ENCODE assay signal across 23 cellular contexts in the genomic region with DNA sequence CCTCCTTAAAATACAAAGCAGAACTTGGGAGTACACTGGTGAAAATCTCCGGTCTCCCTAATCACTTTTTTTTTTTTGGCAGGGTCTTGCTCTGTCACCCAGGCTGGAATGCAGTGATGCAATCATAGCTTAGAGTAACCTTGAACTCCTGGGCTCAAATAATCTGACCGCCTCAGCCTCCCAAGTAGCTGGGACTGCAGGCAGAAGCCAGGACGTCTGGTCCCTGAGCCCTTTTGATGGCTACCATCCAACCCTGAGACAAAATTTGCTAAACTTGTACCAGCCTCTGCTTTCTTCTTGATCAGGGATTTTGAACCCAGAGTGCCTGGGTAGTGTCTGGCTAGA. TPM values are rescaled to one million over a fixed set of nuclear protein-coding genes. Genes with fewer than 3 reads are reported as not detected.
A peak's percentile ranks its signal among the peaks of the same experiment; 100 is the strongest.
DNase-seq lines count a peak whose midpoint lies in the region; ATAC-seq, FAIRE-seq and TF ChIP-seq lines count a peak whose summit lies in the region.
"Had no signal": no experiment of that assay in that cellular context is flagged by ENCODE, and none has a peak within 500 bp of the region (broad histone marks: within the 10 kb centered on the region; RNA-seq: fewer than 3 reads in every experiment).

No MANE protein-coding gene starts in this region.

- intact Hi-C loops in pancreas (cut with DNase I) = no loop called here
- intact Hi-C loops in activated naive CD4-positive, alpha-beta T cell treated with anti-CD3 and anti-CD28 coated beads for 36 hours (cut with micrococcal nuclease) = no loop called here

- no peak overlapping the region for H3K27ac Mint-ChIP-seq in activated naive CD8-positive, alpha-beta T cell treated with anti-CD3 and anti-CD28 coated beads for 36 hours
- H3K27ac Mint-ChIP-seq in activated naive CD4-positive, alpha-beta T cell treated with anti-CD3 and anti-CD28 coated beads for 36 hours = no peak overlapping the region
- H3K27ac Mint-ChIP-seq: B cell; dendritic cell treated with granulocyte-macrophage colony-stimulating factor and Interleukin-4, amounts not matched to agents 40 ng/mL and 50 ng/mL, for 4 days; natural killer cell treated with Interleukin-12 subunit alpha and Interleukin-12 subunit beta and Interleukin-15 and Interleukin-18, amount 100 ng/mL, for 72 hours had no signal

- H3K27me3 Mint-ChIP-seq in activated naive CD8-positive, alpha-beta T cell treated with anti-CD3 and anti-CD28 coated beads for 36 hours = peaks cover 46% of the 10 kb centered on the region
- H3K27me3 Mint-ChIP-seq in activated naive CD4-positive, alpha-beta T cell treated with anti-CD3 and anti-CD28 coated beads for 36 hours (ENCODE audit: low read depth) = peaks cover 21% of the 10 kb centered on the region

- no peak overlapping the region for H3K4me3 Mint-ChIP-seq in activated naive CD8-positive, alpha-beta T cell treated with anti-CD3 and anti-CD28 coated beads for 36 hours
- no peak overlapping the region for H3K4me3 Mint-ChIP-seq in activated naive CD4-positive, alpha-beta T cell treated with anti-CD3 and anti-CD28 coated beads for 36 hours
- H3K4me3 Mint-ChIP-seq: activated T-cell treated with anti-CD3 and anti-CD28 coated beads, Interleukin-2, amount 50 U/mL, for 4 hours; B cell; dendritic cell treated with granulocyte-macrophage colony-stimulating factor and Interleukin-4, amounts not matched to agents 40 ng/mL and 50 ng/mL, for 4 days; natural killer cell treated with Interleukin-12 subunit alpha and Interleukin-12 subunit beta and Interleukin-15 and Interleukin-18, amount 100 ng/mL, for 72 hours had no signal

- H4K20me1 ChIP-seq in GM23248 (ENCODE audit: insufficient read depth) = no peaks in the 10 kb centered on the region

- H3K4me3 ChIP-seq in GM23248 (no peak overlapping the region), fibroblast of mammary gland (ENCODE audit: control insufficient read depth, low read depth, low read length) (no peak overlapping the region), pancreas (no peak overlapping the region)
- H3K4me3 ChIP-seq: right atrium auricular region had no signal

- H3K9me2 ChIP-seq in GM23248 (ENCODE audit: insufficient read depth) = no peaks in the 10 kb centered on the region

- no peaks in the 10 kb centered on the region for H3F3A ChIP-seq in GM23248 (ENCODE audit: insufficient read depth)

- no peak for FAIRE-seq in pancreas (lab: Jason Lieb, UNC)
- FAIRE-seq: D721Med, RCC 7860 had no signal

- no peaks in the 10 kb centered on the region for H3K79me2 ChIP-seq in GM23248 (ENCODE audit: insufficient read depth)

- no peaks in the 10 kb centered on the region for H3K36me3 ChIP-seq in GM23248 (ENCODE audit: low read depth)
- no peaks in the 10 kb centered on the region for H3K36me3 ChIP-seq in pancreas
- H3K36me3 ChIP-seq: right atrium auricular region had no signal

- no peak overlapping the region for H3K27ac ChIP-seq in GM23248
- H3K27ac ChIP-seq in pancreas = no peak overlapping the region
- H3K27ac ChIP-seq: right atrium auricular region had no signal

- DNase-seq in GM23248 (peak; percentile 41), RPMI7951 (ENCODE audit: low read depth) (peak; percentile 16), fibroblast of mammary gland (ENCODE audit: low read depth) (peak; percentile 18), pancreas (peak in 2 of 6 donors; percentile 25 to 43), retina (no peak), DMS79 (lab: John Stamatoyannopoulos, UW) (no peak)
- DNase-seq in activated naive CD8-positive, alpha-beta T cell treated with anti-CD3 and anti-CD28 coated beads for 36 hours = no peak
- no peak for DNase-seq in activated naive CD4-positive, alpha-beta T cell treated with anti-CD3 and anti-CD28 coated beads for 36 hours
- DNase-seq: activated CD4-positive, alpha-beta T cell treated with anti-CD3 and anti-CD28 coated beads, Interleukin-2, amount 50 U/mL, for 4 hours; activated T-cell treated with anti-CD3 and anti-CD28 coated beads, Interleukin-2, amount 50 U/mL, for 4 hours; hippocampal formation; NCI-H1048; NCI-H774; stimulated activated CD4-positive, alpha-beta T cell treated with anti-CD3 and anti-CD28 coated beads, Interleukin-1b, Interleukin-23, amount 100 ng/mL, for 48 hours; substantia nigra had no signal

- 0 out of 2 replicates have a peak, but pooled peaks cover 4% of the 10 kb centered on the region for H3K4me1 ChIP-seq in GM23248 (ENCODE audit: insufficient read depth)
- peaks cover 0 to 5% (median 4%) of the 10 kb centered on the region in 3 donors for H3K4me1 ChIP-seq in pancreas
- H3K4me1 ChIP-seq: right atrium auricular region had no signal

- no peak overlapping the region for H2AFZ ChIP-seq in GM23248

- no peaks in the 10 kb centered on the region for H3K9me3 Mint-ChIP-seq in activated naive CD8-positive, alpha-beta T cell treated with anti-CD3 and anti-CD28 coated beads for 36 hours
- H3K9me3 Mint-ChIP-seq in activated naive CD4-positive, alpha-beta T cell treated with anti-CD3 and anti-CD28 coated beads for 36 hours = no peaks in the 10 kb centered on the region
- H3K9me3 Mint-ChIP-seq: activated T-cell treated with anti-CD3 and anti-CD28 coated beads, Interleukin-2, amount 50 U/mL, for 4 hours; dendritic cell treated with granulocyte-macrophage colony-stimulating factor and Interleukin-4, amounts not matched to agents 40 ng/mL and 50 ng/mL, for 4 days; natural killer cell treated with Interleukin-12 subunit alpha and Interleukin-12 subunit beta and Interleukin-15 and Interleukin-18, amount 100 ng/mL, for 72 hours had no signal

- H3K27me3 ChIP-seq in GM23248 (replicated peaks; ENCODE audit: insufficient read depth) (peaks cover 20% of the 10 kb centered on the region), pancreas (peaks cover 0 to 9% (median 0%) of the 10 kb centered on the region in 4 donors)

- H3K9ac ChIP-seq in GM23248 = no peak overlapping the region

- no peak for TF ChIP-seq CTCF in fibroblast of mammary gland (conservative IDR thresholded peaks at IDR 0.05; ENCODE audit: control insufficient read depth, insufficient read depth, low read depth, low read length)
- no peak for TF ChIP-seq CTCF in pancreas (IDR thresholded peaks at IDR 0.05)

- ATAC-seq in pancreas = peak; percentile 72 to 94 (median 84)
- ATAC-seq: activated T-cell treated with anti-CD3 and anti-CD28 coated beads, Interleukin-2, amount 50 U/mL, for 4 hours; natural killer cell treated with Interleukin-12 subunit alpha and Interleukin-12 subunit beta and Interleukin-15 and Interleukin-18, amount 100 ng/mL, for 72 hours had no signal

- 26 to 32% methylated on average over 3 of the region's 3 CpGs for WGBS in GM23248 (ENCODE audit: low coverage in 1 of 2, low lambda C conversion rate in 2 of 2, missing lambda C conversion rate in 2 of 2), 2 experiments
- WGBS in pancreas, 2 donors = 3 to 8% methylated on average over 3 of the region's 3 CpGs

- H3K36me3 Mint-ChIP-seq in activated naive CD8-positive, alpha-beta T cell treated with anti-CD3 and anti-CD28 coated beads for 36 hours = peaks cover 5% of the 10 kb centered on the region
- H3K36me3 Mint-ChIP-seq in activated naive CD4-positive, alpha-beta T cell treated with anti-CD3 and anti-CD28 coated beads for 36 hours (ENCODE audit: low read depth) = no peaks in the 10 kb centered on the region
- H3K36me3 Mint-ChIP-seq: natural killer cell treated with Interleukin-12 subunit alpha and Interleukin-12 subunit beta and Interleukin-15 and Interleukin-18, amount 100 ng/mL, for 72 hours had no signal

- CTCF ChIA-PET in activated naive CD4-positive, alpha-beta T cell treated with anti-CD3 and anti-CD28 coated beads for 36 hours (lab: Charles Lee) = no interaction called here

- no peaks in the 10 kb centered on the region for H3K9me3 ChIP-seq in GM23248 (ENCODE audit: low read depth)
- H3K9me3 ChIP-seq in pancreas = no peaks in the 10 kb centered on the region
- H3K9me3 ChIP-seq: right atrium auricular region had no signal

- no peak overlapping the region for H3K4me2 ChIP-seq in GM23248 (ENCODE audit: unreplicated experiment)

- in situ Hi-C loops in GM23248 (cut with MboI) = no loop called here

- H3K4me1 Mint-ChIP-seq in activated naive CD8-positive, alpha-beta T cell treated with anti-CD3 and anti-CD28 coated beads for 36 hours = peaks cover 14% of the 10 kb centered on the region
- peaks cover 9% of the 10 kb centered on the region for H3K4me1 Mint-ChIP-seq in activated naive CD4-positive, alpha-beta T cell treated with anti-CD3 and anti-CD28 coated beads for 36 hours (ENCODE audit: low read depth)
- H3K4me1 Mint-ChIP-seq: B cell had no signal

RNA-seq across cellular contexts. Expression of gene L1TD1, which starts 4.1 kb away (rescaled TPM):
- 0.11 TPM in 1 of 2 replicates, not detected in the other for total RNA-seq in GM23248 (2014; rRNA removed; shearing (Covaris generic))
- polyA plus RNA-seq in GM23248 (2016; fragmentation: Nextera tagmentation; extraction: Ambion mirVana) (0.05 and 0.14 TPM in 2 replicates), pancreas (under 1 TPM in 1 of 2 donors, not detected in 1; 0.05 TPM)
- total RNA-seq in RPMI7951 (2014; rRNA removed; shearing (Covaris generic)) = not detected in 2 replicates
- under 1 TPM in 5 of 6 donors, not detected in 1; 0.03 to 0.28 (median 0.09) TPM for total RNA-seq in pancreas
- total RNA-seq in activated naive CD8-positive, alpha-beta T cell treated with anti-CD3 and anti-CD28 coated beads for 36 hours = under 1 TPM; 0.41 to 0.48 TPM
- not detected for total RNA-seq in activated naive CD4-positive, alpha-beta T cell treated with anti-CD3 and anti-CD28 coated beads for 36 hours
- total RNA-seq: B cell; HT-29; lung microvascular endothelial cell; natural killer cell treated with Interleukin-12 subunit alpha and Interleukin-12 subunit beta and Interleukin-15 and Interleukin-18, amount 100 ng/mL, for 72 hours; right atrium auricular region had no signal

Comparison
In these comparisons a context has a peak if more than half of its experiments do, and no peak if none do; other contexts are left out.
1. DNase-seq: peak in GM23248 (single experiment), RPMI7951 (single experiment) and fibroblast of mammary gland (single experiment); none in activated naive CD8-positive, alpha-beta T cell treated with anti-CD3 and anti-CD28 coated beads for 36 hours (single experiment), activated naive CD4-positive, alpha-beta T cell treated with anti-CD3 and anti-CD28 coated beads for 36 hours (single experiment), retina (single experiment) and DMS79 (single experiment).